14 cellular contexts compared by ENCODE assay signal in genomic region chr11:121444508-121444907, GRCh38.
"Had no signal": no experiment of that assay in that cellular context is flagged by ENCODE, and none has a peak within 500 bp of the region (broad histone marks: within the 10 kb centered on the region; RNA-seq: fewer than 3 reads in every experiment).

No MANE protein-coding gene starts in this region.

- H3K27ac Mint-ChIP-seq: progenitor cell of endocrine pancreas had no signal

- ATAC-seq: right cardiac atrium had no signal

- H3K9me3 Mint-ChIP-seq: activated naive CD8-positive, alpha-beta T cell treated with anti-CD3 and anti-CD28 coated beads, Interleukin-2, amount 10 ng/mL, durations not matched to agents 7 days and 5 days; activated T-helper 1 cell treated with anti-CD3 and anti-CD28 coated beads, Interleukin-12 subunit alpha, Interleukin-12 subunit beta, Interleukin-2, Interleukin-4 antibody, amounts not matched to agents 30 ng/mL and 10 ng/mL and 1 ng/mL, durations not matched to agents 14 hours and 24 hours and 36 hours; naive B cell had no signal

- H3K4me1 ChIP-seq: breast epithelium had no signal

- H3K4me3 Mint-ChIP-seq: activated naive CD8-positive, alpha-beta T cell treated with anti-CD3 and anti-CD28 coated beads, Interleukin-2, amount 10 ng/mL, durations not matched to agents 7 days and 5 days; activated T-helper 1 cell treated with anti-CD3 and anti-CD28 coated beads, Interleukin-12 subunit alpha, Interleukin-12 subunit beta, Interleukin-2, Interleukin-4 antibody, amounts not matched to agents 30 ng/mL and 10 ng/mL and 1 ng/mL, durations not matched to agents 14 hours and 24 hours and 36 hours had no signal

- H3K27ac ChIP-seq: breast epithelium, esophagus muscularis mucosa, SK-N-MC had no signal

- H3K9me3 ChIP-seq: breast epithelium, esophagus muscularis mucosa had no signal

- H3K27me3 ChIP-seq: breast epithelium, dorsolateral prefrontal cortex, esophagus muscularis mucosa had no signal

- DNase-seq: activated CD4-positive, alpha-beta T cell treated with anti-CD3 and anti-CD28 coated beads, Interleukin-2, amount 50 U/mL, for 1 hour; activated naive CD8-positive, alpha-beta T cell treated with anti-CD3 and anti-CD28 coated beads, Interleukin-2, amount 10 ng/mL, durations not matched to agents 7 days and 5 days; aorta; dorsolateral prefrontal cortex; naive B cell; right cardiac atrium; small intestine; trophoblast cell had no signal

- H3K27me3 Mint-ChIP-seq: activated naive CD8-positive, alpha-beta T cell treated with anti-CD3 and anti-CD28 coated beads, Interleukin-2, amount 10 ng/mL, durations not matched to agents 7 days and 5 days; naive B cell had no signal

- H3K4me3 ChIP-seq: breast epithelium, esophagus muscularis mucosa, lung, SK-N-MC had no signal

- H3K36me3 ChIP-seq: breast epithelium, esophagus muscularis mucosa had no signal
